In the genomic region with DNA sequence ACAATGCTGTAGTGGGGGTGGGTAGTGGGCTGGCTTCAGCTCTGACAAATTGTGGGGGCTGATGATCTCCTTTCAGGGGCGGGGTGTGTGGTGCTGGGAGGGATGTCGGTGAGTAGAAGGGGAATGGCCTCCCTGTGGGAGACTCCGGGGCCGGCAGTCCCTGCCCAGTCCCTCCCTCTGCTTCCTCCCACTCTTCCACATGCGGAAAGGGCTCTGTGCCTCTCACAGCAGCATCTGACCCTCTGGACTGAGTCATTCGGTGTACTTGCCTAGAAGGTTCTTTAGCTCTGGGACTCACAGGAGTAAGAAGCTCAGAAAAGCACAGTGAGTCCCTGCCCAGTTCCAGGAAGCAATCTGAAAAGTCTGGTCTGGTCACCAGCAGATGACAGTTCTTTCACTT, we compare ENCODE assay signal across 9 cellular contexts. TPM values are rescaled to one million over a fixed set of nuclear protein-coding genes. Genes with fewer than 3 reads are reported as not detected.
A peak's percentile ranks its signal among the peaks of the same experiment; 100 is the strongest.
DNase-seq lines count a peak whose midpoint lies in the region; ATAC-seq and TF ChIP-seq lines count a peak whose summit lies in the region.
"Had no signal": no experiment of that assay in that cellular context is flagged by ENCODE, and none has a peak within 500 bp of the region (broad histone marks: within the 10 kb centered on the region; RNA-seq: fewer than 3 reads in every experiment).

No MANE protein-coding gene starts in this region.

- no peak overlapping the region for H3K27ac Mint-ChIP-seq in activated T-cell treated with anti-CD3 and anti-CD28 coated beads, Interleukin-2, amount 50 U/mL, for 72 hours

- H3K4me3 ChIP-seq in mucosa of descending colon: no peak overlapping the region
- H3K4me3 ChIP-seq in vagina: no peak overlapping the region

- H3K36me3 Mint-ChIP-seq in activated T-cell treated with anti-CD3 and anti-CD28 coated beads, Interleukin-2, amount 50 U/mL, for 72 hours (ENCODE audit: insufficient read depth in 2 of 2): peaks cover 4 to 9% of the 10 kb centered on the region in 2 donors

- no peak for DNase-seq in activated T-cell treated with anti-CD3 and anti-CD28 coated beads, Interleukin-2, amount 50 U/mL, for 72 hours
- DNase-seq in activated T-cell treated with anti-CD3 and anti-CD28 coated beads for 4 hours: no peak
- peak; percentile 57 for DNase-seq in ecto neural progenitor cell (ENCODE audit: low spot score)
- peak in 1 of 3 donors; percentile 53 for DNase-seq in mucosa of descending colon
- peak in 1 of 2 donors; percentile 95 for DNase-seq in vagina (ENCODE audit: extremely low spot score in 2 of 2)
- no peak for DNase-seq in GM13976 (ENCODE audit: low spot score)

- TF ChIP-seq CTCF in mucosa of descending colon (IDR thresholded peaks at IDR 0.05): no peak
- TF ChIP-seq CTCF in vagina (IDR thresholded peaks at IDR 0.05): no peak
- no peak for TF ChIP-seq CTCF in GM13976 (IDR thresholded peaks at IDR 0.05; ENCODE audit: borderline replicate concordance, control extremely low read depth, extremely low read depth, insufficient read depth, missing control alignments)

- in situ Hi-C loops in GM13976 (cut with MboI; ENCODE audit: low sequenced_read_pairs, unreplicated experiment): no loop called here

- H3K27me3 ChIP-seq in vagina: no peaks in the 10 kb centered on the region

- peaks cover 3 to 6% of the 10 kb centered on the region in 2 donors for H3K9me3 Mint-ChIP-seq in activated T-cell treated with anti-CD3 and anti-CD28 coated beads, Interleukin-2, amount 50 U/mL, for 72 hours

- H3K27ac ChIP-seq in vagina: peak overlapping the region; percentile 71
- H3K27ac ChIP-seq: C4-2B had no signal

- no peaks in the 10 kb centered on the region for H3K27me3 Mint-ChIP-seq in activated T-cell treated with anti-CD3 and anti-CD28 coated beads, Interleukin-2, amount 50 U/mL, for 72 hours (ENCODE audit: low read depth)

- no peaks in the 10 kb centered on the region for H3K36me3 ChIP-seq in mucosa of descending colon (ENCODE audit: low read depth)
- no peaks in the 10 kb centered on the region for H3K36me3 ChIP-seq in vagina

- intact Hi-C loops in mucosa of descending colon (cut with DNase I, micrococcal nuclease): no loop called here
- intact Hi-C loops in vagina (cut with DNase I): no loop called here

- H3K9me3 ChIP-seq in mucosa of descending colon (no peaks in the 10 kb centered on the region), vagina (no peaks in the 10 kb centered on the region)

- no peaks in the 10 kb centered on the region for H3K4me1 ChIP-seq in mucosa of descending colon (ENCODE audit: low read depth)
- peaks cover 15% of the 10 kb centered on the region for H3K4me1 ChIP-seq in vagina

- ATAC-seq in activated T-cell treated with anti-CD3 and anti-CD28 coated beads, Interleukin-2, amount 50 U/mL, for 72 hours (replicated peaks in 1 of 2): peak; percentile 51 to 53
- ATAC-seq in mucosa of descending colon: peak; percentile 38
- no peak for ATAC-seq in HG03520 (IDR thresholded peaks at IDR 0.05; ENCODE audit: unreplicated experiment)
- ATAC-seq in HG02938 (IDR thresholded peaks at IDR 0.05; ENCODE audit: unreplicated experiment): no peak

- H3K4me1 Mint-ChIP-seq in activated T-cell treated with anti-CD3 and anti-CD28 coated beads, Interleukin-2, amount 50 U/mL, for 72 hours (ENCODE audit: low read depth): peaks cover 59% of the 10 kb centered on the region

- peak overlapping the region in 1 of 2 donors; percentile 45 for H3K4me3 Mint-ChIP-seq in activated T-cell treated with anti-CD3 and anti-CD28 coated beads, Interleukin-2, amount 50 U/mL, for 72 hours

- no peak for TF ChIP-seq POLR2A in vagina (IDR thresholded peaks at IDR 0.05)

RNA-seq across cellular contexts. Expression of a gene that starts 14.2 kb away (rescaled TPM):
- under 1 TPM; 0.05 to 0.14 TPM for total RNA-seq in activated T-cell treated with anti-CD3 and anti-CD28 coated beads, Interleukin-2, amount 50 U/mL, for 72 hours
- total RNA-seq in mucosa of descending colon: 1 to 10 TPM in 2 of 3 donors, under 1 TPM in 1; 0.87 to 1.4 (median 1.3) TPM
- 2.0 TPM for total RNA-seq in vagina

Comparison
In these comparisons a context has a peak if more than half of its experiments do, and no peak if none do; other contexts are left out.
1. ATAC-seq: peak in activated T-cell treated with anti-CD3 and anti-CD28 coated beads, Interleukin-2, amount 50 U/mL, for 72 hours (2 of 2) and mucosa of descending colon (single experiment); none in HG03520 (single experiment) and HG02938 (single experiment).